In the genomic region with DNA sequence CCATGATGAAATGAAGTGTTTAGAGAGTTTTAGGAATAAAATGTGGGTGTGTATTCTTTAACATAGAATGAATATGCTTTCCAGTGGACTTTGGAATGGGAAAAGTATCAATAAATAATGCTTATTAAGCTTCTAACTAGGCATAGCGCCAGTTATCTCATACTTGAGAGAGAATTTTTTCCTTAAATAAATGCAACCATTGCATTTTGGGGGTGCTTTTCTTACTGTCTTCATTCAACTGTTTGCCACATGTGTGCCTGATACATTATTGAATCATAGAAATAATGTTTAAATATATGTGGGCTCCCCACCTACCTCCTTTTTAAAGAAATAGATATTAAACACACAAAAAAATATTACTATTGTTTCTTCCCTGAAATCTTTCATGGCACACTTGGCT, we compare ENCODE assay signal across 7 cellular contexts.
"Had no signal": no experiment of that assay in that cellular context is flagged by ENCODE, and none has a peak within 500 bp of the region (broad histone marks: within the 10 kb centered on the region; RNA-seq: fewer than 3 reads in every experiment).

No MANE protein-coding gene starts in this region.

- H2AFZ ChIP-seq: GM23338 had no signal

- H3K4me2 ChIP-seq: GM23338 had no signal

- DNase-seq: H9, HCEC 1CT, KG1 had no signal

- H3K4me3 ChIP-seq: GM23338 had no signal

- ATAC-seq: GM23338 had no signal

- H3K27ac ChIP-seq: HL-60 had no signal

- FAIRE-seq: H1, H54 had no signal
